ENCODE assay signal across 8 cellular contexts in genomic region chr5:80238778-80239679, GRCh38. TPM values are rescaled to one million over a fixed set of nuclear protein-coding genes. Genes with fewer than 3 reads are reported as not detected.
A peak's percentile ranks its signal among the peaks of the same experiment; 100 is the strongest.
DNase-seq lines count a peak whose midpoint lies in the region; ATAC-seq and TF ChIP-seq lines count a peak whose summit lies in the region.

No MANE protein-coding gene starts in this region.

- 15 to 36% (median 22%) methylated on average over 4 to 8 of the region's 8 CpGs for WGBS in adrenal gland, 4 donors

- H3K27me3 ChIP-seq in Karpas-422 (ENCODE audit: low read length) (no peaks in the 10 kb centered on the region), adrenal gland (no peaks in the 10 kb centered on the region), thoracic aorta (replicated peaks; ENCODE audit: insufficient read depth) (no peaks in the 10 kb centered on the region)

- peaks cover 20% of the 10 kb centered on the region for H3K9me3 ChIP-seq in Karpas-422 (ENCODE audit: low read length)
- H3K9me3 ChIP-seq in adrenal gland (replicated peaks in 1 of 3) = peaks cover 0 to 6% (median 0%) of the 10 kb centered on the region in 3 donors
- no peaks in the 10 kb centered on the region for H3K9me3 ChIP-seq in thoracic aorta

- no peaks in the 10 kb centered on the region for H3K79me2 ChIP-seq in Karpas-422 (ENCODE audit: low read length)

- no peak for TF ChIP-seq POLR2A in adrenal gland (IDR thresholded peaks at IDR 0.05)

- ATAC-seq in thoracic aorta (ENCODE audit: insufficient number of reproducible peaks, low FRiP score, low read depth) (peak; percentile 38), HG02970 (IDR thresholded peaks at IDR 0.05; ENCODE audit: low FRiP score, unreplicated experiment) (no peak)

- H3K27ac ChIP-seq in Karpas-422 (ENCODE audit: low read length) (peak overlapping the region; percentile 93), adrenal gland (peak overlapping the region in 3 of 5 donors; percentile 23 to 77 (median 76)), thoracic aorta (no peak overlapping the region)

- peak overlapping the region; percentile 2; the same call in 1 of the 2 replicates for H2AFZ ChIP-seq in Karpas-422 (ENCODE audit: low read length)

- peak overlapping the region; percentile 66 for H3K4me2 ChIP-seq in Karpas-422 (ENCODE audit: low read depth, low read length, poor library complexity, severe bottlenecking)

- H3K4me3 ChIP-seq in Karpas-422 (ENCODE audit: low read length) (peak overlapping the region; percentile 48; the same call in 1 of the 2 replicates), adrenal gland (peak overlapping the region in 1 of 4 donors; percentile 10), thoracic aorta (peak overlapping the region; percentile 6)

- H3K9ac ChIP-seq in Karpas-422 (ENCODE audit: low read length) = peak overlapping the region; percentile 47

- H3K9me2 ChIP-seq in Karpas-422 (replicated peaks; ENCODE audit: insufficient read depth, low read length) = no peaks in the 10 kb centered on the region

- H3K4me1 ChIP-seq in Karpas-422 (ENCODE audit: low read length) (peaks cover 42% of the 10 kb centered on the region), adrenal gland (replicated peaks in 1 of 2) (peaks cover 15 to 25% of the 10 kb centered on the region in 2 donors), thoracic aorta (ENCODE audit: control insufficient read depth in 1 of 2, low read depth in 2 of 2) (peaks cover 14 to 24% of the 10 kb centered on the region in 2 donors)

- intact Hi-C loops in adrenal gland (cut with DNase I) = no loop called here

- TF ChIP-seq CTCF in adrenal gland (IDR thresholded peaks at IDR 0.05) (no peak), thoracic aorta (IDR thresholded peaks at IDR 0.05) (no peak)

- no peaks in the 10 kb centered on the region for H4K20me1 ChIP-seq in Karpas-422 (ENCODE audit: insufficient read depth, low read depth, low read length)

- DNase-seq in AG08395 (ENCODE audit: low spot score) = peak; percentile 62
- DNase-seq in Karpas-422 = peak; percentile 58
- DNase-seq in adrenal gland = peak; percentile 78 to 93 (median 88)
- peak; percentile 20 for DNase-seq in kidney glomerular epithelial cell (lab: John Stamatoyannopoulos, UW)
- no peak for DNase-seq in thoracic aorta (ENCODE audit: low spot score)
- DNase-seq in stimulated activated CD4-positive, alpha-beta T cell treated with anti-CD3 and anti-CD28 coated beads, Interleukin-2, amount 100 ng/mL, for 24 hours = no peak
- DNase-seq in stimulated activated CD4-positive, alpha-beta T cell treated with anti-CD3 and anti-CD28 coated beads, Interleukin-4, amount 100 ng/mL, for 4 hours = no peak

- peaks cover 8% of the 10 kb centered on the region; the same call in 1 of the 2 replicates for H3K36me3 ChIP-seq in Karpas-422 (ENCODE audit: insufficient read depth, low read length)
- no peaks in the 10 kb centered on the region for H3K36me3 ChIP-seq in adrenal gland (replicated peaks in 1 of 2)
- no peaks in the 10 kb centered on the region for H3K36me3 ChIP-seq in thoracic aorta

RNA-seq across cellular contexts. Expression of gene SERINC5, which starts 16.8 kb away (rescaled TPM):
- total RNA-seq in Karpas-422 (2014; rRNA removed; shearing (Covaris generic); ENCODE audit: low replicate concordance) = 2.6 and 4.4 TPM in 2 replicates
- total RNA-seq in adrenal gland (100 to 1,000 TPM in 4 of 8 donors, 10 to 100 TPM in 4; 68.2 to 258 (median 106) TPM), thoracic aorta (10 to 100 TPM; 12.8 to 13.9 TPM)
- 10 to 100 TPM; 14.4 to 22.7 (median 16.3) TPM for polyA plus RNA-seq in adrenal gland

Comparison
In these comparisons a context has a peak if more than half of its experiments do, and no peak if none do; other contexts are left out.
1. DNase-seq: peak in AG08395 (single experiment), Karpas-422 (single experiment), adrenal gland (7 of 7) and kidney glomerular epithelial cell (single experiment); none in thoracic aorta (single experiment), stimulated activated CD4-positive, alpha-beta T cell treated with anti-CD3 and anti-CD28 coated beads, Interleukin-2, amount 100 ng/mL, for 24 hours (0 of 2) and stimulated activated CD4-positive, alpha-beta T cell treated with anti-CD3 and anti-CD28 coated beads, Interleukin-4, amount 100 ng/mL, for 4 hours (0 of 2).
2. H3K27ac ChIP-seq: peak in Karpas-422 (single experiment) and adrenal gland (3 of 5); none in thoracic aorta (0 of 2).
3. RNA of gene SERINC5, which starts 16.8 kb away (total RNA-seq): 68.2 to 258 TPM in adrenal gland; 12.8 to 13.9 TPM in thoracic aorta and 2.6 to 4.4 TPM in Karpas-422; every median in the first group is over 4 times any median in the second.